ENCODE assay signal across 1 cellular context in the genomic region with DNA sequence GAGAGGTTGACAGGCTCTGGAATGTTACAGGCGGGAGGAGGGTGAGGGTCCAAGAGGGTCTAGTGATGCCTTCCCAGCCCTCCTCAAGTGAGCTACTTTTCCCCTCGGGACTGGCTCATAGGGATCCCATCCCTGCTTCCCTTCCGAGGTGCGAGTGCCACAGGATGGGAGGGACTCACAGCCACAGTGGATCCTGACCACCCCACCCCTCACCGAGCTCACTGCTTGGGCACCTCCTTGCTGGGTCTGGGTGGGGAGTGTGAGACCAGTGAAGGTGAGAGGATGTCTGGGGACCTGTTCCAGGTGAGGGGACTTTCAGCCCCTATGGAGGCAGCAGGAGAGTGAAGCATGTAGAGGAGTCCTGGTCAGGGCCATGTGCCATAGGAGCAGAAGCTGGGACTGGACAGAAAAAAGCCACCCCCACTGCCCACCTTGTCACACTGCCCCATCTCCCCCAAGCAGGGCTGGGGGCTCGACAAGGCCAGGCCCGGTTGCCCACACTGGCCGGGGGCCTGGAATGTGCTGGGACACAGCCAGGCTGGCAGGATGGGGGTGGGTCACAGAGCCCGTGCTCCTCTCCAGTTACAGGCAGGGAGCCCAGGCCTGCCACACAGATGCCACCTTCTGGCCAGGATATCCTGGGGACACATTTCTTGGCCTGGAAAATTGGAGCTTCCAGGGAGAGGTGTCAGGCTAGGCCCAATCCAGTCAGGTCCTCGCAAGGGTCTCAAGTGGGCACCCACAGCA.
TF ChIP-seq lines count a peak whose summit lies in the region.

No MANE protein-coding gene starts in this region.

TF ChIP-seq in A549, 52 proteins besides CTCF, POLR2A, EP300 and RAD21 (continued from another document):
- TF ChIP-seq HOXB13 (CRISPR knock-in tag; IDR thresholded peaks at IDR 0.05; ENCODE audit: low read depth) (peak; percentile 36; the same call in 1 of the 2 replicates), JUNB (IDR thresholded peaks at IDR 0.05) (no peak), MYC (IDR thresholded peaks at IDR 0.05; ENCODE audit: borderline replicate concordance, low read length) (peak; percentile 54; the same call in 1 of the 2 replicates), CHD2 (IDR thresholded peaks at IDR 0.05; ENCODE audit: low read length, partially characterized antibody) (no peak), JUN (IDR thresholded peaks at IDR 0.05) (peak in 1 of 2 experiments; percentile 6; a peak in 2 of 5 replicates), ZC3H11A (IDR thresholded peaks at IDR 0.05) (no peak)
